8 cellular contexts compared by ENCODE assay signal in genomic region chr20:62642666-62643520, GRCh38.
DNase-seq lines count a peak whose midpoint lies in the region; ATAC-seq and TF ChIP-seq lines count a peak whose summit lies in the region.

No MANE protein-coding gene starts in this region.

- no peak for TF ChIP-seq CTCF in GM13976 (IDR thresholded peaks at IDR 0.05; ENCODE audit: borderline replicate concordance, control extremely low read depth, extremely low read depth, insufficient read depth, missing control alignments)

- peak; percentile 25 for ATAC-seq in HG02798 (IDR thresholded peaks at IDR 0.05; ENCODE audit: poor library complexity, unreplicated experiment)

- DNase-seq in GM13976 (ENCODE audit: low spot score) (peak; percentile 70), NT2/D1 (ENCODE audit: low read depth, low spot score) (no peak), head of caudate nucleus (peak in 41 of 42 donors; percentile 31 to 88 (median 64)), retina (peak; percentile 69), DMS153 (lab: John Stamatoyannopoulos, UW) (no peak), dedifferentiated amniotic fluid mesenchymal stem cell (ENCODE audit: extremely low spot score) (no peak)
- DNase-seq in activated T-helper 9 cell treated with anti-CD3 and anti-CD28 coated beads, Interleukin-2, amount 50 U/mL, for 16 hours (ENCODE audit: low read depth) = peak; percentile 33

- H3K4me3 ChIP-seq in NT2/D1 (ENCODE audit: insufficient read length, low read depth) = peak overlapping the region; percentile 54

- H3K27me3 ChIP-seq in NT2/D1 (ENCODE audit: insufficient read depth, insufficient read length) = peaks cover 99% of the 10 kb centered on the region

- H3K9ac ChIP-seq in NT2/D1 (ENCODE audit: insufficient read length, low read depth) = peak overlapping the region; percentile 67

- no peaks in the 10 kb centered on the region for H3K36me3 ChIP-seq in NT2/D1 (ENCODE audit: insufficient read depth, insufficient read length, low read length)

- in situ Hi-C loops in GM13976 (cut with MboI; ENCODE audit: low sequenced_read_pairs, unreplicated experiment) = no loop called here

- peaks cover 31% of the 10 kb centered on the region for H3K4me1 ChIP-seq in NT2/D1 (ENCODE audit: insufficient read depth, insufficient read length)

- no peaks in the 10 kb centered on the region for H3K9me3 ChIP-seq in NT2/D1 (ENCODE audit: insufficient read depth, low read length)

- intact Hi-C loops in head of caudate nucleus (cut with DNase I) = no loop called here

Comparison
In these comparisons a context has a peak if more than half of its experiments do, and no peak if none do; other contexts are left out.
1. DNase-seq: peak in GM13976 (single experiment), activated T-helper 9 cell treated with anti-CD3 and anti-CD28 coated beads, Interleukin-2, amount 50 U/mL, for 16 hours (single experiment), head of caudate nucleus (41 of 42) and retina (single experiment); none in NT2/D1 (single experiment), DMS153 (single experiment) and dedifferentiated amniotic fluid mesenchymal stem cell (single experiment).